Comparison of ENCODE assay signal across 30 cellular contexts in genomic region chr4:27112587-27112986, GRCh38.
"Had no signal": no experiment of that assay in that cellular context is flagged by ENCODE, and none has a peak within 500 bp of the region (broad histone marks: within the 10 kb centered on the region; RNA-seq: fewer than 3 reads in every experiment).

No MANE protein-coding gene starts in this region.

- H3K36me3 Mint-ChIP-seq: activated naive CD8-positive, alpha-beta T cell had no signal

- H3K36me3 ChIP-seq: brain microvascular endothelial cell, esophagus squamous epithelium, gastroesophageal sphincter, heart right ventricle, WERI-Rb-1 had no signal

- H3K27ac Mint-ChIP-seq: activated B cell treated with CpG ODN at 0.5 μM for 24 hours; activated CD8-positive, alpha-beta T cell treated with anti-CD3 and anti-CD28 coated beads for 36 hours; activated naive CD8-positive, alpha-beta T cell; activated T-helper 17 cell treated with anti-CD3 and anti-CD28 coated beads, Interleukin-2, amount 50 U/mL, for 72 hours; dendritic cell treated with granulocyte-macrophage colony-stimulating factor and Interleukin-4, amounts not matched to agents 40 ng/mL and 50 ng/mL, for 4 days; T-helper 17 cell; T-helper 2 cell treated with Interferon-gamma antibody and Interleukin-4, amounts not matched to agents 5 μg/mL and 100 μg/mL, for 36 hours had no signal

- H3K4me1 ChIP-seq: esophagus squamous epithelium, gastroesophageal sphincter, heart right ventricle had no signal

- H3K27me3 ChIP-seq: brain microvascular endothelial cell, dorsolateral prefrontal cortex, esophagus squamous epithelium, gastroesophageal sphincter, heart right ventricle had no signal

- H3K9me3 ChIP-seq: esophagus squamous epithelium, gastroesophageal sphincter, heart right ventricle had no signal

- ATAC-seq: activated CD4-positive, CD25-positive, alpha-beta regulatory T cell treated with anti-CD3 and anti-CD28 coated beads, Interleukin-2, amount 50 U/mL, for 24 hours; activated CD8-positive, alpha-beta T cell treated with anti-CD3 and anti-CD28 coated beads for 36 hours; activated T-cell treated with anti-CD3 and anti-CD28 coated beads, Interleukin-2, amount 50 U/mL, for 4 hours; activated T-helper 17 cell treated with anti-CD3 and anti-CD28 coated beads, Interleukin-2, amount 50 U/mL, for 72 hours; gastroesophageal sphincter; heart right ventricle; T-helper 17 cell had no signal

- H3K27me3 Mint-ChIP-seq: activated B cell treated with CpG ODN at 0.5 μM for 24 hours; activated CD8-positive, alpha-beta T cell treated with anti-CD3 and anti-CD28 coated beads for 36 hours; central memory CD8-positive, alpha-beta T cell; T-helper 17 cell had no signal

- H3K4me3 ChIP-seq: coronary artery, dorsolateral prefrontal cortex, esophagus squamous epithelium, gastroesophageal sphincter, heart right ventricle had no signal

- DNase-seq: activated B cell treated with CpG ODN at 0.5 μM for 24 hours; activated CD4-positive, alpha-beta T cell treated with anti-CD3 and anti-CD28 coated beads for 48 hours; activated CD4-positive, alpha-beta T cell treated with anti-CD3 and anti-CD28 coated beads, Interleukin-2, amount 50 U/mL, for 1 hour; activated CD4-positive, alpha-beta T cell treated with anti-CD3 and anti-CD28 coated beads, Interleukin-2, amount 50 U/mL, for 48 hours; activated CD8-positive, alpha-beta memory T cell treated with anti-CD3 and anti-CD28 coated beads for 24 hours; activated CD8-positive, alpha-beta T cell treated with anti-CD3 and anti-CD28 coated beads for 36 hours; activated effector memory CD4-positive, alpha-beta T cell treated with Interleukin-2 at 50 U/mL for 16 hours; activated gamma-delta T cell treated with Interleukin-2 at 50 U/mL for 16 hours; activated naive CD4-positive, alpha-beta T cell treated with anti-CD3 and anti-CD28 coated beads, Interleukin-2, amount 50 U/mL, for 16 hours; activated naive CD4-positive, alpha-beta T cell treated with Interleukin-2 at 50 U/mL for 16 hours; activated T-cell treated with anti-CD3 and anti-CD28 coated beads, Interleukin-2, amount 50 U/mL, for 4 hours; amniotic stem cell; anterior cingulate cortex; brain microvascular endothelial cell; dorsolateral prefrontal cortex; effector memory CD4-positive, alpha-beta T cell; esophagus squamous epithelium; foreskin melanocyte; heart right ventricle; T-helper 17 cell; T1000; WERI-Rb-1 had no signal

- H3K4me1 Mint-ChIP-seq: activated B cell treated with CpG ODN at 0.5 μM for 24 hours; activated T-helper 17 cell treated with anti-CD3 and anti-CD28 coated beads, Interleukin-2, amount 50 U/mL, for 72 hours; central memory CD8-positive, alpha-beta T cell; T-helper 17 cell had no signal

- H3K9me3 Mint-ChIP-seq: activated CD8-positive, alpha-beta T cell treated with anti-CD3 and anti-CD28 coated beads for 36 hours; activated T-cell treated with anti-CD3 and anti-CD28 coated beads, Interleukin-2, amount 50 U/mL, for 4 hours; central memory CD8-positive, alpha-beta T cell; dendritic cell treated with granulocyte-macrophage colony-stimulating factor and Interleukin-4, amounts not matched to agents 40 ng/mL and 50 ng/mL, for 4 days; T-helper 2 cell treated with Interferon-gamma antibody and Interleukin-4, amounts not matched to agents 5 μg/mL and 100 μg/mL, for 36 hours had no signal

- H3K4me3 Mint-ChIP-seq: activated B cell treated with CpG ODN at 0.5 μM for 24 hours; activated CD8-positive, alpha-beta T cell treated with anti-CD3 and anti-CD28 coated beads for 36 hours; activated naive CD8-positive, alpha-beta T cell; activated T-cell treated with anti-CD3 and anti-CD28 coated beads, Interleukin-2, amount 50 U/mL, for 4 hours; activated T-helper 17 cell treated with anti-CD3 and anti-CD28 coated beads, Interleukin-2, amount 50 U/mL, for 72 hours; central memory CD8-positive, alpha-beta T cell; dendritic cell treated with granulocyte-macrophage colony-stimulating factor and Interleukin-4, amounts not matched to agents 40 ng/mL and 50 ng/mL, for 4 days; T-helper 17 cell; T-helper 2 cell treated with Interferon-gamma antibody and Interleukin-4, amounts not matched to agents 5 μg/mL and 100 μg/mL, for 36 hours had no signal

- H3K27ac ChIP-seq: brain microvascular endothelial cell, coronary artery, dorsolateral prefrontal cortex, esophagus squamous epithelium, gastroesophageal sphincter, heart right ventricle, WERI-Rb-1 had no signal
